10 cellular contexts compared by ENCODE assay signal in genomic region chrX:133215747-133216146, GRCh38. TPM values are rescaled to one million over a fixed set of nuclear protein-coding genes. Genes with fewer than 3 reads are reported as not detected.
DNase-seq lines count a peak whose midpoint lies in the region; ATAC-seq and TF ChIP-seq lines count a peak whose summit lies in the region.
"Had no signal": no experiment of that assay in that cellular context is flagged by ENCODE, and none has a peak within 500 bp of the region (broad histone marks: within the 10 kb centered on the region; RNA-seq: fewer than 3 reads in every experiment).

No MANE protein-coding gene starts in this region.

- no peaks in the 10 kb centered on the region for H3K4me1 ChIP-seq in psoas muscle
- H3K4me1 ChIP-seq: adrenal gland had no signal

- 55 to 100% (median 59%) methylated on average over 1 of the region's 1 CpG for WGBS in psoas muscle, 3 donors

- H3K36me3 ChIP-seq in psoas muscle (ENCODE audit: insufficient read depth in 1 of 2, low read depth in 1 of 2), result no peaks in the 10 kb centered on the region
- H3K36me3 ChIP-seq: adrenal gland had no signal

- ATAC-seq in psoas muscle, result no peak
- no peak for ATAC-seq in HG03354 (IDR thresholded peaks at IDR 0.05; ENCODE audit: poor library complexity, severe bottlenecking, unreplicated experiment)

- no peak overlapping the region for H3K4me3 ChIP-seq in choroid plexus epithelial cell (ENCODE audit: low read depth, low read length)
- H3K4me3 ChIP-seq in psoas muscle, result no peak overlapping the region
- H3K4me3 ChIP-seq: adrenal gland had no signal

- no peaks in the 10 kb centered on the region for H3K9me3 ChIP-seq in psoas muscle
- H3K9me3 ChIP-seq: adrenal gland had no signal

- H3K27ac ChIP-seq in psoas muscle, result no peak overlapping the region
- H3K27ac ChIP-seq: adrenal gland had no signal

- TF ChIP-seq CTCF in choroid plexus epithelial cell (conservative IDR thresholded peaks at IDR 0.05; ENCODE audit: low read depth, low read length) (peak; percentile 58), psoas muscle (IDR thresholded peaks at IDR 0.05) (peak; percentile 19), GM10266 (IDR thresholded peaks at IDR 0.05; ENCODE audit: control insufficient read depth, insufficient read depth, low read depth, missing control alignments) (no peak)

- DNase-seq in NCI-H510A treated with DMSO at 0.1 percent for 48 hours (lab: John Stamatoyannopoulos, UW) (peak; percentile 41), NCI-H510A (lab: John Stamatoyannopoulos, UW) (no peak), NAMALWA (ENCODE audit: low spot score) (peak; percentile 24), choroid plexus epithelial cell (ENCODE audit: low read depth) (peak; percentile 42), psoas muscle (no peak), GM10266 (ENCODE audit: extremely low spot score) (no peak)
- DNase-seq in activated CD4-positive, CD25-positive, alpha-beta regulatory T cell (lab: John Stamatoyannopoulos, UW), result no peak

- H3K27me3 ChIP-seq in psoas muscle (ENCODE audit: insufficient read depth in 3 of 3, low read length in 2 of 3), result peaks cover 0 to 9% (median 0%) of the 10 kb centered on the region in 3 donors

- intact Hi-C loops in psoas muscle (cut with DNase I), result no loop called here

RNA-seq across cellular contexts. Expression of gene TFDP3, which starts 2.4 kb away (rescaled TPM):
- total RNA-seq in psoas muscle, result not detected
- not detected for polyA plus RNA-seq in psoas muscle
- total RNA-seq: adrenal gland, mesothelial cell of epicardium had no signal
- polyA plus RNA-seq: adrenal gland had no signal

Comparison
In these comparisons a context has a peak if more than half of its experiments do, and no peak if none do; other contexts are left out.
1. DNase-seq: peak in NCI-H510A treated with DMSO at 0.1 percent for 48 hours (single experiment), NAMALWA (single experiment) and choroid plexus epithelial cell (single experiment); none in NCI-H510A (single experiment), psoas muscle (0 of 2), activated CD4-positive, CD25-positive, alpha-beta regulatory T cell (0 of 4) and GM10266 (single experiment).